8 cellular contexts compared by ENCODE assay signal in genomic region chr11:13440100-13440855, GRCh38. TPM values are rescaled to one million over a fixed set of nuclear protein-coding genes. Genes with fewer than 3 reads are reported as not detected.
DNase-seq lines count a peak whose midpoint lies in the region; ATAC-seq and TF ChIP-seq lines count a peak whose summit lies in the region.

No MANE protein-coding gene starts in this region.

- TF ChIP-seq POLR2A in right lobe of liver (IDR thresholded peaks at IDR 0.05) = no peak

- H3K9me3 ChIP-seq in right lobe of liver (no peaks in the 10 kb centered on the region), aorta (ENCODE audit: control insufficient read depth, low read length) (no peaks in the 10 kb centered on the region)

- no peaks in the 10 kb centered on the region for H3K4me1 ChIP-seq in right lobe of liver
- peaks cover 0 to 3% of the 10 kb centered on the region in 2 donors for H3K4me1 ChIP-seq in aorta (ENCODE audit: control insufficient read depth in 1 of 2, insufficient read depth in 2 of 2, low read length in 2 of 2)

- ATAC-seq in right lobe of liver (peak; percentile 76 to 98 (median 94)), aorta (ENCODE audit: low FRiP score) (peak; percentile 85)
- ATAC-seq in stimulated activated memory B cell treated with anti-CD40 and anti-IgM and Interleukin-4, amounts not matched to agents 10 μg/mL and 1 μg/mL and 100 μg/mL, for 72 hours = no peak

- H3K27me3 Mint-ChIP-seq in stimulated activated memory B cell treated with anti-CD40 and anti-IgM and Interleukin-4, amounts not matched to agents 10 μg/mL and 1 μg/mL and 100 μg/mL, for 72 hours = no peaks in the 10 kb centered on the region

- H3K4me3 ChIP-seq in choroid plexus epithelial cell (ENCODE audit: low read depth, low read length) (peak overlapping the region; percentile 25), right lobe of liver (peak overlapping the region in 1 of 3 donors; percentile 7), aorta (ENCODE audit: low read length in 2 of 2) (peak overlapping the region; percentile 26 to 84)

- no peaks in the 10 kb centered on the region for H3K36me3 ChIP-seq in right lobe of liver
- H3K36me3 ChIP-seq in aorta (ENCODE audit: control insufficient read depth in 1 of 2, insufficient read depth in 2 of 2, low read length in 1 of 2) = no peaks in the 10 kb centered on the region

- no peak overlapping the region for H3K27ac ChIP-seq in right lobe of liver
- H3K27ac ChIP-seq in aorta (ENCODE audit: low read depth in 1 of 2, low read length in 2 of 2) = peak overlapping the region in 1 of 2 donors; percentile 57

- H3K27ac Mint-ChIP-seq in stimulated activated memory B cell treated with anti-CD40 and anti-IgM and Interleukin-4, amounts not matched to agents 10 μg/mL and 1 μg/mL and 100 μg/mL, for 72 hours = no peak overlapping the region

- DNase-seq in DMS53 treated with DMSO at 0.1 percent for 48 hours (lab: John Stamatoyannopoulos, UW; ENCODE audit: unreplicated experiment) = peak; percentile 22
- peak; percentile 42 for DNase-seq in NCI-H2196 (lab: John Stamatoyannopoulos, UW; ENCODE audit: unreplicated experiment)
- peak; percentile 96 for DNase-seq in choroid plexus epithelial cell (ENCODE audit: low read depth)
- DNase-seq in right lobe of liver = no peak
- peak in 1 of 2 donors; percentile 44 for DNase-seq in aorta
- DNase-seq in NCI-H510A (lab: John Stamatoyannopoulos, UW) = no peak
- DNase-seq in NOMO-1 treated with DMSO at 0.1 percent for 48 hours (lab: John Stamatoyannopoulos, UW; ENCODE audit: unreplicated experiment) = no peak

- H3K4me3 Mint-ChIP-seq in stimulated activated memory B cell treated with anti-CD40 and anti-IgM and Interleukin-4, amounts not matched to agents 10 μg/mL and 1 μg/mL and 100 μg/mL, for 72 hours = no peak overlapping the region

- WGBS in right lobe of liver (ENCODE audit: insufficient coverage, low coverage, low lambda C conversion rate, missing lambda C conversion rate) = 35% methylated on average over 8 of the region's 8 CpGs
- WGBS in aorta, 2 donors = 4 to 5% methylated on average over 8 of the region's 8 CpGs

- intact Hi-C loops in right lobe of liver (cut with DNase I) (no loop called here), aorta (cut with DNase I) (loop anchor here in 1 of 2 donors (10.0 kb wide), 1 partner anchor 585 kb away; no protein-coding TSS in a partner anchor)

- H3K36me3 Mint-ChIP-seq in stimulated activated memory B cell treated with anti-CD40 and anti-IgM and Interleukin-4, amounts not matched to agents 10 μg/mL and 1 μg/mL and 100 μg/mL, for 72 hours = peaks cover 10% of the 10 kb centered on the region

- H3K9me3 Mint-ChIP-seq in stimulated activated memory B cell treated with anti-CD40 and anti-IgM and Interleukin-4, amounts not matched to agents 10 μg/mL and 1 μg/mL and 100 μg/mL, for 72 hours = peaks cover 2% of the 10 kb centered on the region

- peaks cover 34% of the 10 kb centered on the region for H3K4me1 Mint-ChIP-seq in stimulated activated memory B cell treated with anti-CD40 and anti-IgM and Interleukin-4, amounts not matched to agents 10 μg/mL and 1 μg/mL and 100 μg/mL, for 72 hours

- H3K27me3 ChIP-seq in right lobe of liver (no peaks in the 10 kb centered on the region), aorta (ENCODE audit: control insufficient read depth in 1 of 2, insufficient read depth in 2 of 2, low read length in 1 of 2) (no peaks in the 10 kb centered on the region)

- no peak for TF ChIP-seq CTCF in choroid plexus epithelial cell (conservative IDR thresholded peaks at IDR 0.05; ENCODE audit: low read depth, low read length)
- TF ChIP-seq CTCF in right lobe of liver (IDR thresholded peaks at IDR 0.05) = no peak

RNA-seq across cellular contexts. Expression of gene BTBD10, which starts 22.7 kb away (rescaled TPM):
- total RNA-seq in right lobe of liver = 10 to 100 TPM in 1 of 6 experiments, 1 to 10 TPM in 5; 4.8 to 11.0 (median 7.3) TPM
- total RNA-seq in aorta = 10 to 100 TPM; 31.8 to 35.3 TPM
- 10 to 100 TPM; 19.2 to 28.0 TPM for polyA plus RNA-seq in aorta

RNA-seq across cellular contexts. Expression of gene PTH, which starts 55.5 kb away (rescaled TPM):
- total RNA-seq in right lobe of liver (not detected), aorta (not detected)
- polyA plus RNA-seq in aorta = not detected

Comparison
In these comparisons a context has a peak if more than half of its experiments do, and no peak if none do; other contexts are left out.
1. DNase-seq: peak in DMS53 treated with DMSO at 0.1 percent for 48 hours (single experiment), NCI-H2196 (single experiment) and choroid plexus epithelial cell (single experiment); none in right lobe of liver (0 of 3), NCI-H510A (single experiment) and NOMO-1 treated with DMSO at 0.1 percent for 48 hours (single experiment).